ENCODE assay signal across 7 cellular contexts in the genomic region with DNA sequence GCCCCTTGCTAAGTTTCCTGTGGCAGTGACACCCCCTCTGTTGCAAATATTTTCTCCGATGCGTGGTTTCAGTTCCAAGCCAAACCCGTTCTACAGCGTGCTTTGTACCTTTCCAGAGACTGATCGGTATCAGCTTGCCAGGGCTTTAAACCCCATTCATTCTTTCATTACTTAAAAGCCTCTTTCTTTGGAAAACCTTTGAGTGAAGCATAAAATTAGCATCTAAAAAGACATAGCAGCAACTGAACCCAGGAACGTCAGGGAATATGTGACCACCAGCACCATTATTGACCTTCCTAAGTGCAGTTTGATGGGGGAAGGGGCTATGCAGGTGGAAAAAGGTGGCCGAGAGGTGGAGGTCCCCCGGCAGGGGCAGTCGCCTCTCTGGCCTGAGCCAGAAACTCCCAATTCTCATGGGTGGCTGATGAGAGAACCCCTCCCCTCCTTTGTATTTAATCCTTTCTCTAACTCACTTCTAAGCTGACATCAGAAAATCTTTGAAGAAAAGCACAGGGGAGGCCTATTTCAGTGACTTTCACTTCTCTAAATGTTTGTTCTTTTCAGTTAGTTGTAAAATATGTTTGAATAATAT.
DNase-seq lines count a peak whose midpoint lies in the region; ATAC-seq, FAIRE-seq and TF ChIP-seq lines count a peak whose summit lies in the region.

No MANE protein-coding gene starts in this region.

- H3K4me3 ChIP-seq in GM12878 (peak overlapping the region; percentile 56), neuronal stem cell (ENCODE audit: low read length in 2 of 2) (peak overlapping the region in 1 of 2 donors; percentile 24), GM23248 (no peak overlapping the region)

- POLR2A ChIA-PET in GM12878 (lab: Charles Lee): interaction anchor here (0.5 to 3.4 kb wide), 9 partner anchors 28 to 197 kb away, joined by 3 to 12 read pairs (median 5); a partner anchor contains a TSS

- RAD21 ChIA-PET in GM12878 (lab: Charles Lee; ENCODE audit: unreplicated experiment): interaction anchor here (0.7 to 3.4 kb wide), 14 partner anchors 15 to 217 kb away, joined by 3 to 29 read pairs (median 4); a partner anchor contains a TSS

- H4K91ac ChIP-seq in neuronal stem cell (ENCODE audit: low read depth, low read length, poor library complexity): no peak overlapping the region

- peak; percentile 89 for FAIRE-seq in GM19239 (lab: Jason Lieb, UNC)
- FAIRE-seq in GM12878 (lab: Jason Lieb, UNC): peak; percentile 77

- H3K14ac ChIP-seq in neuronal stem cell (ENCODE audit: low read length): no peak overlapping the region

- H4K8ac ChIP-seq in neuronal stem cell (ENCODE audit: low read depth, low read length): no peak overlapping the region

- H3K18ac ChIP-seq in neuronal stem cell (ENCODE audit: low read length): no peak overlapping the region

- no TSS peak for BruUV-seq in GM12878 (replicated peaks; lab: Mats Ljungman, UMichigan)

- H4K20me1 ChIP-seq in GM12878 (ENCODE audit: control insufficient read depth, insufficient read depth) (no peaks in the 10 kb centered on the region), GM23248 (ENCODE audit: insufficient read depth) (no peaks in the 10 kb centered on the region)

- peak; percentile 51; the same call in 1 of the 2 replicates for TF ChIP-seq POLR2A in GM12878 (IDR thresholded peaks at IDR 0.05; ENCODE audit: low read depth, low read length)

- TF ChIP-seq EP300 in GM12878 (IDR thresholded peaks at IDR 0.05; ENCODE audit: borderline replicate concordance in 1 of 2, control insufficient read depth in 1 of 2, low read depth in 2 of 2, low read length in 2 of 2): peak; percentile 36 to 78; a peak in 3 of 4 replicates

- H3K4me1 ChIP-seq in GM12878 (ENCODE audit: control insufficient read depth, insufficient read depth, low read length) (peaks cover 33% of the 10 kb centered on the region), neuronal stem cell (ENCODE audit: control insufficient read depth in 2 of 2, insufficient read depth in 1 of 2, low read depth in 1 of 2, low read length in 2 of 2) (peaks cover 10 to 12% of the 10 kb centered on the region in 2 donors), GM23248 (ENCODE audit: insufficient read depth) (no peaks in the 10 kb centered on the region)

- in situ Hi-C loops in GM12878 (cut with MboI) (no loop called here), GM23248 (cut with MboI) (no loop called here)

- intact Hi-C loops in GM12878 (cut with micrococcal nuclease; ENCODE audit: unreplicated experiment): loop anchor here (2.0 kb wide), 2 partner anchors 40 to 96 kb away; no protein-coding TSS in a partner anchor

- no peak overlapping the region for H3K4ac ChIP-seq in neuronal stem cell (ENCODE audit: low read length)

- no peak overlapping the region for H2BK15ac ChIP-seq in neuronal stem cell (ENCODE audit: low read length)

- H2AK5ac ChIP-seq in neuronal stem cell (ENCODE audit: low read depth, low read length): no peak overlapping the region

- no peak overlapping the region for H2BK5ac ChIP-seq in neuronal stem cell (ENCODE audit: low read length)

- no peak overlapping the region for H2BK12ac ChIP-seq in neuronal stem cell (ENCODE audit: low read length)

- DNase-seq in GM19239 (ENCODE audit: insufficient read length, low spot score) (no peak), GM12878 (ENCODE audit: low read depth, low spot score) (peak; percentile 54), neuronal stem cell (ENCODE audit: low spot score) (peak; percentile 36), GM23248 (no peak), D341Med (ENCODE audit: low spot score) (no peak)

- no peaks in the 10 kb centered on the region for H3K79me2 ChIP-seq in GM12878 (ENCODE audit: control insufficient read depth, insufficient read depth, low read length)
- no peaks in the 10 kb centered on the region for H3K79me2 ChIP-seq in GM23248 (ENCODE audit: insufficient read depth)

- peak overlapping the region; percentile 92 for H2AFZ ChIP-seq in GM12878 (ENCODE audit: control insufficient read depth, low read depth, low read length)
- peak overlapping the region; percentile 79 for H2AFZ ChIP-seq in neuronal stem cell (ENCODE audit: low read length)
- H2AFZ ChIP-seq in GM23248: no peak overlapping the region

- H3K9me3 ChIP-seq in GM12878 (replicated peaks; ENCODE audit: control insufficient read depth, insufficient read depth, low read length): peaks cover 4% of the 10 kb centered on the region; the same call in 2 of the 3 replicates
- H3K9me3 ChIP-seq in neuronal stem cell (replicated peaks in 1 of 2; ENCODE audit: control insufficient read depth in 2 of 2, insufficient read depth in 1 of 2, low read depth in 1 of 2, low read length in 2 of 2): peaks cover 2 to 8% of the 10 kb centered on the region in 2 donors
- H3K9me3 ChIP-seq in GM23248 (ENCODE audit: low read depth): peaks cover 4% of the 10 kb centered on the region

- H3K36me3 ChIP-seq in GM12878 (ENCODE audit: control insufficient read depth in 2 of 2, insufficient read depth in 2 of 2, low read length in 1 of 2) (no peaks in the 10 kb centered on the region), neuronal stem cell (replicated peaks in 1 of 2; ENCODE audit: control insufficient read depth in 2 of 2, insufficient read depth in 2 of 2, low read length in 2 of 2) (no peaks in the 10 kb centered on the region), GM23248 (ENCODE audit: low read depth) (no peaks in the 10 kb centered on the region)

- H3F3A ChIP-seq in GM23248 (ENCODE audit: insufficient read depth): no peaks in the 10 kb centered on the region

- H3K23ac ChIP-seq in neuronal stem cell (ENCODE audit: low read depth, low read length, poor library complexity): no peak overlapping the region

- TF ChIP-seq RAD21 in GM12878 (IDR thresholded peaks at IDR 0.05; ENCODE audit: insufficient read depth, low read depth, low read length): peak; percentile 35; the same call in 1 of the 2 replicates

- H3K4me2 ChIP-seq in GM12878 (ENCODE audit: control insufficient read depth, insufficient read depth): peak overlapping the region; percentile 99
- H3K4me2 ChIP-seq in neuronal stem cell (ENCODE audit: insufficient read depth, low read length, poor library complexity, severe bottlenecking): peak overlapping the region; percentile 34
- no peak overlapping the region for H3K4me2 ChIP-seq in GM23248 (ENCODE audit: unreplicated experiment)

- peak overlapping the region; percentile 99 for H3K27ac ChIP-seq in GM12878 (ENCODE audit: control insufficient read depth, insufficient read depth)
- H3K27ac ChIP-seq in neuronal stem cell (replicated peaks; ENCODE audit: low read length): peak overlapping the region; percentile 41
- H3K27ac ChIP-seq in GM23248: no peak overlapping the region

- H3K27me3 ChIP-seq in GM12878 (replicated peaks in 1 of 2; ENCODE audit: control insufficient read depth in 2 of 2, insufficient read depth in 2 of 2, low read length in 1 of 2) (no peaks in the 10 kb centered on the region), neuronal stem cell (ENCODE audit: control insufficient read depth in 3 of 3, insufficient read depth in 3 of 3, low read depth in 1 of 3, low read length in 3 of 3) (no peaks in the 10 kb centered on the region), GM23248 (replicated peaks; ENCODE audit: insufficient read depth) (no peaks in the 10 kb centered on the region; the same call in 1 of the 2 replicates)

- ATAC-seq in HG03196 (IDR thresholded peaks at IDR 0.05; ENCODE audit: unreplicated experiment) (peak; percentile 48), GM12878 (peak; percentile 90), GM18519 (IDR thresholded peaks at IDR 0.05; ENCODE audit: low FRiP score, unreplicated experiment) (no peak)

- no peaks in the 10 kb centered on the region for H3K9me2 ChIP-seq in GM23248 (ENCODE audit: insufficient read depth)

- H3K79me1 ChIP-seq in neuronal stem cell (ENCODE audit: low read depth, low read length): no peaks in the 10 kb centered on the region

- CTCF ChIA-PET in GM12878 (lab: Yijun Ruan, JAX): interaction anchor here (1.3 to 2.4 kb wide), 5 partner anchors 41 to 117 kb away, joined by 4 to 7 read pairs (median 5); no protein-coding TSS in a partner anchor

- peak overlapping the region; percentile 94 for H3K9ac ChIP-seq in GM12878 (ENCODE audit: control insufficient read depth, insufficient read depth, low read length)
- H3K9ac ChIP-seq in neuronal stem cell (ENCODE audit: low read depth, low read length, poor library complexity): no peak overlapping the region
- H3K9ac ChIP-seq in GM23248: no peak overlapping the region

- H2BK120ac ChIP-seq in neuronal stem cell (ENCODE audit: low read depth, low read length): no peak overlapping the region

- TF ChIP-seq CTCF in GM12878 (IDR thresholded peaks at IDR 0.05 in 2 of 3, conservative IDR thresholded peaks at IDR 0.05 in 1 of 3; ENCODE audit: control insufficient read depth in 2 of 3, extremely low read depth in 1 of 3, insufficient read depth in 1 of 3, low read depth in 3 of 3, low read length in 3 of 3): no peak

- 2% methylated on average over 9 of the region's 9 CpGs for WGBS in GM12878 (ENCODE audit: insufficient coverage, insufficient replicate concordance, low lambda C conversion rate, missing lambda C conversion rate)
- WGBS in neuronal stem cell (ENCODE audit: extremely low coverage in 2 of 2, insufficient read length in 2 of 2, insufficient replicate concordance in 1 of 2), 2 donors: no CpG with 5 or more reads among the region's 9 CpGs
- 58 to 61% methylated on average over 9 of the region's 9 CpGs for WGBS in GM23248 (ENCODE audit: low coverage in 1 of 2, low lambda C conversion rate in 2 of 2, missing lambda C conversion rate in 2 of 2), 2 experiments

- SMC1A ChIA-PET in GM12878 (lab: Charles Lee; ENCODE audit: uncharacterized antibody, unreplicated experiment): interaction anchor here (0.6 to 3.0 kb wide), 19 partner anchors 9 to 192 kb away, joined by 3 to 29 read pairs (median 4); a partner anchor contains a TSS

TF ChIP-seq in GM12878, 131 proteins besides CTCF, POLR2A, EP300 and RAD21 (continues in another document):
- TF ChIP-seq RUNX3 (IDR thresholded peaks at IDR 0.05; ENCODE audit: low read length) (peak; percentile 60), CHD2 (IDR thresholded peaks at IDR 0.05; ENCODE audit: borderline replicate concordance, low read depth, low read length) (0 out of 2 replicates have a peak, but pooled peaks have one; percentile 16)

Comparison
In these comparisons a context has a peak if more than half of its experiments do, and no peak if none do; other contexts are left out.
1. DNase-seq: peak in GM12878 (single experiment) and neuronal stem cell (single experiment); none in GM19239 (single experiment), GM23248 (single experiment) and D341Med (single experiment).